In genomic region chr1:154400381-154400801, GRCh38 we compare ENCODE assay signal across 28 cellular contexts. TPM values are rescaled to one million over a fixed set of nuclear protein-coding genes. Genes with fewer than 3 reads are reported as not detected.
DNase-seq lines count a peak whose midpoint lies in the region; ATAC-seq and TF ChIP-seq lines count a peak whose summit lies in the region.
"Had no signal": no experiment of that assay in that cellular context is flagged by ENCODE, and none has a peak within 500 bp of the region (broad histone marks: within the 10 kb centered on the region; RNA-seq: fewer than 3 reads in every experiment).

No MANE protein-coding gene starts in this region.

- ATAC-seq in activated CD8-positive, alpha-beta memory T cell treated with anti-CD3 and anti-CD28 coated beads, Interleukin-2, amount 10 ng/mL, durations not matched to agents 7 days and 5 days, result no peak
- ATAC-seq in T-helper 17 cell, result no peak
- ATAC-seq: K562; left cardiac atrium; stimulated activated effector memory CD8-positive, alpha-beta T cell treated with anti-CD3 and anti-CD28 coated beads, Interleukin-12 subunit alpha, Interleukin-12 subunit beta, amount 100 ng/mL, for 72 hours had no signal

- no peaks in the 10 kb centered on the region for H3K9me3 ChIP-seq in T-helper 17 cell (ENCODE audit: control insufficient read depth, low read length, poor library complexity, severe bottlenecking)
- H3K9me3 ChIP-seq: adrenal gland, SJCRH30, upper lobe of left lung had no signal

- H3K27ac Mint-ChIP-seq in activated CD8-positive, alpha-beta memory T cell treated with anti-CD3 and anti-CD28 coated beads, Interleukin-2, amount 10 ng/mL, durations not matched to agents 7 days and 5 days, result peak overlapping the region; percentile 14
- H3K27ac Mint-ChIP-seq in T-helper 17 cell (peak overlapping the region; percentile 47), glutamatergic neuron (ENCODE audit: unreplicated experiment) (no peak overlapping the region)
- H3K27ac Mint-ChIP-seq: activated B cell treated with CpG ODN at 0.5 μM for 24 hours; brain; nephron progenitor cell; stimulated activated effector memory CD8-positive, alpha-beta T cell treated with anti-CD3 and anti-CD28 coated beads, Interleukin-12 subunit alpha, Interleukin-12 subunit beta, amount 100 ng/mL, for 72 hours had no signal

- no peak for DNase-seq in activated CD8-positive, alpha-beta memory T cell treated with anti-CD3 and anti-CD28 coated beads, Interleukin-2, amount 10 ng/mL, durations not matched to agents 7 days and 5 days
- no peak for DNase-seq in activated CD8-positive, alpha-beta memory T cell treated with anti-CD3 and anti-CD28 coated beads, Interleukin-2, amount 50 U/mL, for 4 hours
- peak; percentile 86 to 87 for DNase-seq in NOMO-1 (lab: John Stamatoyannopoulos, UW; ENCODE audit: unreplicated experiment in 2 of 2)
- DNase-seq in T-helper 17 cell, result no peak
- DNase-seq in head of caudate nucleus, result no peak
- no peak for DNase-seq in stimulated activated CD4-positive, alpha-beta T cell treated with anti-CD3 and anti-CD28 coated beads, Interleukin-4, amount 100 ng/mL, for 4 hours
- DNase-seq in glutamatergic neuron, result no peak
- no peak for DNase-seq in midbrain (lab: John Stamatoyannopoulos, UW)
- DNase-seq: 8988T; activated B cell treated with CpG ODN at 0.5 μM for 24 hours; activated CD4-positive, alpha-beta T cell treated with anti-CD3 and anti-CD28 coated beads, Interleukin-2, amount 50 U/mL, for 1 hour; activated naive CD4-positive, alpha-beta T cell treated with Interleukin-2 at 50 U/mL for 16 hours; adrenal gland; CD4-positive, CD25-positive, alpha-beta regulatory T cell; dorsolateral prefrontal cortex; hippocampal formation; left cardiac atrium; NCI-H1436; NCI-H2081; NCI-H69; nephron progenitor cell; SJCRH30; stimulated activated CD4-positive, alpha-beta T cell treated with anti-CD3 and anti-CD28 coated beads, Interleukin-15, amount 100 ng/mL, for 24 hours; T-helper 1 cell; upper lobe of left lung had no signal

- peaks cover 33% of the 10 kb centered on the region for H3K4me1 Mint-ChIP-seq in activated CD8-positive, alpha-beta memory T cell treated with anti-CD3 and anti-CD28 coated beads, Interleukin-2, amount 10 ng/mL, durations not matched to agents 7 days and 5 days
- H3K4me1 Mint-ChIP-seq in T-helper 17 cell, result peaks cover 40% of the 10 kb centered on the region
- no peaks in the 10 kb centered on the region for H3K4me1 Mint-ChIP-seq in glutamatergic neuron (ENCODE audit: low read depth, unreplicated experiment)
- H3K4me1 Mint-ChIP-seq: nephron progenitor cell had no signal

- no peaks in the 10 kb centered on the region for H3K36me3 Mint-ChIP-seq in activated CD8-positive, alpha-beta memory T cell treated with anti-CD3 and anti-CD28 coated beads, Interleukin-2, amount 10 ng/mL, durations not matched to agents 7 days and 5 days
- H3K36me3 Mint-ChIP-seq in T-helper 17 cell (ENCODE audit: low read depth) (peaks cover 5% of the 10 kb centered on the region), glutamatergic neuron (ENCODE audit: unreplicated experiment) (no peaks in the 10 kb centered on the region)
- H3K36me3 Mint-ChIP-seq: brain; stimulated activated effector memory CD8-positive, alpha-beta T cell treated with anti-CD3 and anti-CD28 coated beads, Interleukin-12 subunit alpha, Interleukin-12 subunit beta, amount 100 ng/mL, for 72 hours had no signal

- H3K4me3 Mint-ChIP-seq in activated CD8-positive, alpha-beta memory T cell treated with anti-CD3 and anti-CD28 coated beads, Interleukin-2, amount 10 ng/mL, durations not matched to agents 7 days and 5 days, result no peak overlapping the region
- peak overlapping the region; percentile 25 for H3K4me3 Mint-ChIP-seq in T-helper 17 cell
- H3K4me3 Mint-ChIP-seq in glutamatergic neuron (ENCODE audit: unreplicated experiment), result no peak overlapping the region
- H3K4me3 Mint-ChIP-seq: activated B cell treated with CpG ODN at 0.5 μM for 24 hours; brain; nephron progenitor cell; stimulated activated effector memory CD8-positive, alpha-beta T cell treated with anti-CD3 and anti-CD28 coated beads, Interleukin-12 subunit alpha, Interleukin-12 subunit beta, amount 100 ng/mL, for 72 hours had no signal

- intact Hi-C loops in head of caudate nucleus (cut with DNase I), result no loop called here

- H3K9me3 Mint-ChIP-seq in activated CD8-positive, alpha-beta memory T cell treated with anti-CD3 and anti-CD28 coated beads, Interleukin-2, amount 10 ng/mL, durations not matched to agents 7 days and 5 days (ENCODE audit: low read depth), result peaks cover 2% of the 10 kb centered on the region
- H3K9me3 Mint-ChIP-seq in glutamatergic neuron (ENCODE audit: unreplicated experiment), result peaks cover 1% of the 10 kb centered on the region
- H3K9me3 Mint-ChIP-seq: activated B cell treated with CpG ODN at 0.5 μM for 24 hours; stimulated activated effector memory CD8-positive, alpha-beta T cell treated with anti-CD3 and anti-CD28 coated beads, Interleukin-12 subunit alpha, Interleukin-12 subunit beta, amount 100 ng/mL, for 72 hours had no signal

- CTCF ChIA-PET in activated CD8-positive, alpha-beta memory T cell treated with anti-CD3 and anti-CD28 coated beads, Interleukin-2, amount 10 ng/mL, durations not matched to agents 7 days and 5 days (lab: Charles Lee), result interaction anchor here (1.5 kb wide), 1 partner anchor 79 kb away, joined by 3 read pairs; no protein-coding TSS in a partner anchor

- peaks cover 22% of the 10 kb centered on the region for H3K27me3 Mint-ChIP-seq in activated CD8-positive, alpha-beta memory T cell treated with anti-CD3 and anti-CD28 coated beads, Interleukin-2, amount 10 ng/mL, durations not matched to agents 7 days and 5 days
- H3K27me3 Mint-ChIP-seq in T-helper 17 cell (no peaks in the 10 kb centered on the region), glutamatergic neuron (ENCODE audit: unreplicated experiment) (peaks cover 3% of the 10 kb centered on the region)
- H3K27me3 Mint-ChIP-seq: activated B cell treated with CpG ODN at 0.5 μM for 24 hours; CD4-positive, CD25-positive, alpha-beta regulatory T cell had no signal

- no peak for TF ChIP-seq CTCF in glutamatergic neuron (IDR thresholded peaks at IDR 0.05; ENCODE audit: partially characterized antibody, unreplicated experiment)

RNA-seq across cellular contexts. Expression of gene IL6R, which starts 4.8 kb away (rescaled TPM):
- under 1 TPM; 0.53 to 0.66 TPM for total RNA-seq in activated CD8-positive, alpha-beta memory T cell treated with anti-CD3 and anti-CD28 coated beads, Interleukin-2, amount 10 ng/mL, durations not matched to agents 7 days and 5 days
- total RNA-seq in T-helper 17 cell (10 to 100 TPM; 72.8 to 79.0 TPM), glutamatergic neuron (ENCODE audit: unreplicated experiment) (1.6 TPM)

Comparison
In these comparisons a context has a peak if more than half of its experiments do, and no peak if none do; other contexts are left out.
1. DNase-seq: peak in NOMO-1 (2 of 2); none in activated CD8-positive, alpha-beta memory T cell treated with anti-CD3 and anti-CD28 coated beads, Interleukin-2, amount 10 ng/mL, durations not matched to agents 7 days and 5 days (single experiment), activated CD8-positive, alpha-beta memory T cell treated with anti-CD3 and anti-CD28 coated beads, Interleukin-2, amount 50 U/mL, for 4 hours (single experiment), T-helper 17 cell (0 of 3), head of caudate nucleus (0 of 42), stimulated activated CD4-positive, alpha-beta T cell treated with anti-CD3 and anti-CD28 coated beads, Interleukin-4, amount 100 ng/mL, for 4 hours (0 of 2), glutamatergic neuron (single experiment) and midbrain (single experiment).
2. RNA of gene IL6R, which starts 4.8 kb away (total RNA-seq): 72.8 to 79.0 TPM in T-helper 17 cell; 1.6 TPM in glutamatergic neuron (single experiment) and 0.53 to 0.66 TPM in activated CD8-positive, alpha-beta memory T cell treated with anti-CD3 and anti-CD28 coated beads, Interleukin-2, amount 10 ng/mL, durations not matched to agents 7 days and 5 days; every median in the first group is over 10 times any median in the second.